16 cellular contexts compared by ENCODE assay signal in genomic region chr14:96497087-96497486, GRCh38. TPM values are rescaled to one million over a fixed set of nuclear protein-coding genes. Genes with fewer than 3 reads are reported as not detected.
DNase-seq lines count a peak whose midpoint lies in the region; ATAC-seq and TF ChIP-seq lines count a peak whose summit lies in the region.
"Had no signal": no experiment of that assay in that cellular context is flagged by ENCODE, and none has a peak within 500 bp of the region (broad histone marks: within the 10 kb centered on the region; RNA-seq: fewer than 3 reads in every experiment).

No MANE protein-coding gene starts in this region.

- no peak overlapping the region for H3K4me3 Mint-ChIP-seq in Caco-2 (ENCODE audit: unreplicated experiment)

- no TSS peak for BruUV-seq in Caco-2 (replicated peaks; lab: Mats Ljungman, UMichigan)

- H3K4me1 ChIP-seq in Caco-2: no peaks in the 10 kb centered on the region

- no peaks in the 10 kb centered on the region for H3K4me1 Mint-ChIP-seq in Caco-2 (ENCODE audit: low read depth, unreplicated experiment)

- POLR2A ChIA-PET in Caco-2 (lab: Charles Lee): no interaction called here
- POLR2A ChIA-PET in RWPE1 (lab: Yijun Ruan, JAX; ENCODE audit: low non-redundant PET): no interaction called here

- H3K27ac ChIP-seq in RWPE1: no peak overlapping the region
- H3K27ac ChIP-seq: hepatocyte, vagina had no signal

- peaks cover 8% of the 10 kb centered on the region for H3K36me3 Mint-ChIP-seq in Caco-2 (ENCODE audit: insufficient read depth, unreplicated experiment)

- H3K27me3 ChIP-seq in Caco-2 (replicated peaks; ENCODE audit: control insufficient read depth, insufficient read depth, low read length): no peaks in the 10 kb centered on the region
- H3K27me3 ChIP-seq: hepatocyte, vagina had no signal

- no peak for TF ChIP-seq CTCF in Caco-2 (IDR thresholded peaks at IDR 0.05; ENCODE audit: insufficient read depth in 1 of 2, low read depth in 1 of 2, low read length in 1 of 2, severe bottlenecking in 1 of 2, unreplicated experiment in 1 of 2)
- TF ChIP-seq CTCF in RWPE1 (conservative IDR thresholded peaks at IDR 0.05; ENCODE audit: low read depth): no peak

- H3K27me3 Mint-ChIP-seq in Caco-2 (ENCODE audit: insufficient read depth, unreplicated experiment): no peaks in the 10 kb centered on the region

- H3K4me3 ChIP-seq in Caco-2 (ENCODE audit: low read depth, low read length): no peak overlapping the region
- H3K4me3 ChIP-seq: hepatocyte, lung, vagina had no signal

- DNase-seq in Caco-2 (no peak), RWPE1 (ENCODE audit: low spot score) (peak; percentile 38), iPS-NIHi11 (ENCODE audit: low spot score) (no peak), DMS53 (lab: John Stamatoyannopoulos, UW) (no peak), activated gamma-delta T cell treated with Interleukin-2 at 50 U/mL for 16 hours (no peak)
- DNase-seq: activated CD4-positive, alpha-beta T cell treated with anti-CD3 and anti-CD28 coated beads for 48 hours; activated naive CD4-positive, alpha-beta T cell; DMS79 treated with DMSO at 0.1 percent for 48 hours; NCI-H1417; NCI-H526 treated with DMSO at 0.1 percent for 48 hours had no signal

- no peaks in the 10 kb centered on the region for H3K36me3 ChIP-seq in Caco-2 (ENCODE audit: control insufficient read depth, insufficient read depth, low read length)
- H3K36me3 ChIP-seq: vagina had no signal

- H3K9me3 ChIP-seq in Caco-2: no peaks in the 10 kb centered on the region
- H3K9me3 ChIP-seq: vagina had no signal

- H3K9me3 Mint-ChIP-seq in Caco-2 (ENCODE audit: unreplicated experiment): no peaks in the 10 kb centered on the region

- CTCF ChIA-PET in Caco-2 (lab: Charles Lee): no interaction called here
- CTCF ChIA-PET in RWPE1 (lab: Yijun Ruan, JAX): no interaction called here

- ATAC-seq in GM18909 (IDR thresholded peaks at IDR 0.05; ENCODE audit: poor library complexity, unreplicated experiment) (peak; percentile 51), HG02885 (IDR thresholded peaks at IDR 0.05; ENCODE audit: poor library complexity, unreplicated experiment) (peak; percentile 60), esophagus mucosa (no peak)

- peak overlapping the region; percentile 53 for H3K27ac Mint-ChIP-seq in Caco-2 (ENCODE audit: unreplicated experiment)

- intact Hi-C loops in Caco-2 (cut with micrococcal nuclease; ENCODE audit: unreplicated experiment): no loop called here

RNA-seq across cellular contexts. Expression of gene PAPOLA, which starts 5.1 kb away (rescaled TPM):
- total RNA-seq in Caco-2 (2022) (204 and 207 TPM in 2 replicates), esophagus mucosa (88.5 TPM)
